ENCODE assay signal across 8 cellular contexts in the genomic region with DNA sequence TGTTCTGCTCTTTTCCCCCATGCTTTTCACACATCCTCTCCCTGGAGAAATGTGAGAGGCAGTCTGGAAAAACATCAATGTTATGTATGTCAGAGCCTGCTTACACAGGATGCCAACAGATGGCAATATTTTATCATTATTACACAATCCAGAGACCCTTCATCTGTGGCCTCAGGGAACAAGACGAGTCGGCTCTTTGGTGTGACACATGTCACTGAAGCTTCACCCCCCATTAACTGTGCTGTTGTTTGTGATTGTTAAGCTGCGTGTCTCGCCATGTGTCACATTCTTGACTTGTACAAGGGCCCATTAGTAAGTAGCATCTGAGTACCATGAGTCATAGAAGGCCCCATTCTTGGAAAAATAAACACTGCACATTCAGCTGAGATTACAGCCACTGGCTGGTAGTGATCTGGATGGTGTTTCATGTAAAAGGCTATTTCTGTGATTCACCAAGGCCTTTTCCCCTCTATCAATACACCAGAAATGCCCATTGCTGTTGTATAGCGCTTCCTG.
A peak's percentile ranks its signal among the peaks of the same experiment; 100 is the strongest.
DNase-seq lines count a peak whose midpoint lies in the region; ATAC-seq and TF ChIP-seq lines count a peak whose summit lies in the region.

No MANE protein-coding gene starts in this region.

- peak overlapping the region; percentile 11; the same call in 1 of the 2 replicates for H3K4me3 ChIP-seq in ACC112 (ENCODE audit: low read depth, low read length)
- no peak overlapping the region for H3K4me3 ChIP-seq in foreskin fibroblast (ENCODE audit: low read depth in 1 of 2, low read length in 2 of 2)
- H3K4me3 ChIP-seq in Karpas-422 (ENCODE audit: low read length) = no peak overlapping the region
- no peak overlapping the region for H3K4me3 ChIP-seq in stomach

- H3K27me3 ChIP-seq in ACC112 (ENCODE audit: insufficient read depth, low read length) (no peaks in the 10 kb centered on the region), Karpas-422 (ENCODE audit: low read length) (no peaks in the 10 kb centered on the region), stomach (no peaks in the 10 kb centered on the region)

- H4K20me1 ChIP-seq in Karpas-422 (ENCODE audit: insufficient read depth, low read depth, low read length) = no peaks in the 10 kb centered on the region

- H3K9ac ChIP-seq in Karpas-422 (ENCODE audit: low read length) = no peak overlapping the region

- peak overlapping the region; percentile 72 for H3K27ac ChIP-seq in ACC112 (ENCODE audit: low read depth, low read length)
- H3K27ac ChIP-seq in Karpas-422 (ENCODE audit: low read length) = no peak overlapping the region
- H3K27ac ChIP-seq in stomach = no peak overlapping the region

- no peak for ATAC-seq in GM21515 (IDR thresholded peaks at IDR 0.05; ENCODE audit: unreplicated experiment)

- no peak for TF ChIP-seq EP300 in stomach (IDR thresholded peaks at IDR 0.05)

- no peak for TF ChIP-seq POLR2A in stomach (IDR thresholded peaks at IDR 0.05)

- intact Hi-C loops in stomach (cut with DNase I; ENCODE audit: low total_unique reads) = no loop called here

- H3K36me3 ChIP-seq in ACC112 (ENCODE audit: insufficient read depth, low read length) (no peaks in the 10 kb centered on the region), Karpas-422 (ENCODE audit: insufficient read depth, low read length) (no peaks in the 10 kb centered on the region), stomach (no peaks in the 10 kb centered on the region)

- WGBS in stomach, 5 donors = 35 to 51% (median 47%) methylated on average over 5 of the region's 5 CpGs

- no peaks in the 10 kb centered on the region for H3K9me2 ChIP-seq in Karpas-422 (replicated peaks; ENCODE audit: insufficient read depth, low read length)

- TF ChIP-seq CTCF in foreskin fibroblast (IDR thresholded peaks at IDR 0.05; ENCODE audit: low read depth, low read length) = no peak
- no peak for TF ChIP-seq CTCF in stomach (IDR thresholded peaks at IDR 0.05)

- no peak overlapping the region for H3K4me2 ChIP-seq in Karpas-422 (ENCODE audit: low read depth, low read length, poor library complexity, severe bottlenecking)

- H3K79me2 ChIP-seq in ACC112 (ENCODE audit: control insufficient read depth, insufficient read depth, low read length, unreplicated experiment) (no peaks in the 10 kb centered on the region), Karpas-422 (ENCODE audit: low read length) (no peaks in the 10 kb centered on the region)

- no peaks in the 10 kb centered on the region for H3K9me3 ChIP-seq in Karpas-422 (ENCODE audit: low read length)
- H3K9me3 ChIP-seq in stomach = no peaks in the 10 kb centered on the region

- DNase-seq in HS-27A (ENCODE audit: low read depth) (peak; percentile 76), NCI-H774 (lab: John Stamatoyannopoulos, UW) (peak; percentile 75), foreskin fibroblast (peak; percentile 94 to 95), Karpas-422 (no peak), stomach (no peak), NK-92 (lab: John Stamatoyannopoulos, UW; ENCODE audit: unreplicated experiment) (no peak)

- peak overlapping the region; percentile 11 for H2AFZ ChIP-seq in ACC112 (ENCODE audit: low read length, unreplicated experiment)
- H2AFZ ChIP-seq in Karpas-422 (ENCODE audit: low read length) = no peak overlapping the region

- H3K4me1 ChIP-seq in ACC112 (ENCODE audit: control insufficient read depth, insufficient read depth, low read length, unreplicated experiment) (peaks cover 32% of the 10 kb centered on the region), Karpas-422 (ENCODE audit: low read length) (no peaks in the 10 kb centered on the region), stomach (no peaks in the 10 kb centered on the region)

Comparison
In these comparisons a context has a peak if more than half of its experiments do, and no peak if none do; other contexts are left out.
1. DNase-seq: peak in HS-27A (single experiment), NCI-H774 (single experiment) and foreskin fibroblast (2 of 2); none in Karpas-422 (single experiment), stomach (single experiment) and NK-92 (single experiment).